In the genomic region with DNA sequence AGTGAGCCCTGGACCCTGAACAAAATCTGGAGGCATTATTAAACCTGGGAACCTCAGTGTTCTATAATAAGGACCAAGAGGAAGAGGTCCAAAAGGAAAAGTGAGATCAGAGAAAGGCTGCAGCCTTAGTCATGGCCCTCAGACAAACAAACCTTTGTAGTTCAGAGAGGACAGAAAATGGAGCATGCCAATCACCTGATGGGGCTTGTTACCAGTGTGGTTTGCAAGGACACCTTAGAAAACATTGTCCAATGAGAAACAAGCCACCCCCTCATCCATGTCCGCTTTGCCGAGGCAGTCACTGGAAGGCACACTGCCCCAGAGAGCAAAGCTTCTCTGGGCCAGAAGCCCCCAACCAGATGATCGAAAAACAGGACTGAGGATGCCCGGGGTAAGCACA, we compare ENCODE assay signal across 24 cellular contexts.
"Had no signal": no experiment of that assay in that cellular context is flagged by ENCODE, and none has a peak within 500 bp of the region (broad histone marks: within the 10 kb centered on the region; RNA-seq: fewer than 3 reads in every experiment).

No MANE protein-coding gene starts in this region.

- H3K4me2 ChIP-seq: hepatocyte had no signal

- H3K4me1 ChIP-seq: left lung, lower lobe of right lung, right atrium auricular region, spleen, suprapubic skin, tibial artery, uterus had no signal

- H3K27me3 Mint-ChIP-seq: naive thymus-derived CD4-positive, alpha-beta T cell; natural killer cell treated with Interleukin-12 subunit alpha and Interleukin-12 subunit beta and Interleukin-15 and Interleukin-18, amount 100 ng/mL, for 72 hours; progenitor cell of endocrine pancreas; stimulated activated naive CD8-positive, alpha-beta T cell treated with anti-CD3 and anti-CD28 coated beads, Interleukin-15, Interleukin-2, amounts not matched to agents 100 ng/mL and 50 ng/mL, for 24 hours; type B pancreatic cell had no signal

- H3K9me3 Mint-ChIP-seq: natural killer cell treated with Interleukin-12 subunit alpha and Interleukin-12 subunit beta and Interleukin-15 and Interleukin-18, amount 100 ng/mL, for 72 hours; type B pancreatic cell had no signal

- H3K79me2 ChIP-seq: hepatocyte had no signal

- DNase-seq: kidney glomerular epithelial cell; left colon; left lung; lower lobe of right lung; midbrain; mucosa of descending colon; naive thymus-derived CD4-positive, alpha-beta T cell; ovary; spleen; stimulated activated CD4-positive, alpha-beta T cell treated with anti-CD3 and anti-CD28 coated beads, Interleukin-4, amount 100 ng/mL, for 24 hours; stimulated activated naive CD4-positive, alpha-beta T cell; tibial artery; uterus had no signal

- H3K27me3 ChIP-seq: hepatocyte, left lung, ovary, right atrium auricular region, spleen, suprapubic skin, tibial artery, uterus had no signal

- H3K4me1 Mint-ChIP-seq: naive thymus-derived CD4-positive, alpha-beta T cell; stimulated activated effector memory CD8-positive, alpha-beta T cell treated with anti-CD3 and anti-CD28 coated beads, Interleukin-12 subunit alpha, Interleukin-12 subunit beta, amount 100 ng/mL, for 72 hours had no signal

- ATAC-seq: left colon; left lung; lower lobe of right lung; mucosa of descending colon; naive thymus-derived CD4-positive, alpha-beta T cell; natural killer cell treated with Interleukin-12 subunit alpha and Interleukin-12 subunit beta and Interleukin-15 and Interleukin-18, amount 100 ng/mL, for 72 hours; sciatic nerve; stimulated activated effector memory CD8-positive, alpha-beta T cell treated with anti-CD3 and anti-CD28 coated beads, Interleukin-12 subunit alpha, Interleukin-12 subunit beta, amount 100 ng/mL, for 72 hours had no signal

- H3K36me3 Mint-ChIP-seq: naive thymus-derived CD4-positive, alpha-beta T cell; stimulated activated effector memory CD8-positive, alpha-beta T cell treated with anti-CD3 and anti-CD28 coated beads, Interleukin-12 subunit alpha, Interleukin-12 subunit beta, amount 100 ng/mL, for 72 hours; type B pancreatic cell had no signal

- H3K27ac Mint-ChIP-seq: naive thymus-derived CD4-positive, alpha-beta T cell; natural killer cell treated with Interleukin-12 subunit alpha and Interleukin-12 subunit beta and Interleukin-15 and Interleukin-18, amount 100 ng/mL, for 72 hours; progenitor cell of endocrine pancreas; stimulated activated effector memory CD8-positive, alpha-beta T cell treated with anti-CD3 and anti-CD28 coated beads, Interleukin-12 subunit alpha, Interleukin-12 subunit beta, amount 100 ng/mL, for 72 hours; stimulated activated naive CD8-positive, alpha-beta T cell treated with anti-CD3 and anti-CD28 coated beads, Interleukin-15, Interleukin-2, amounts not matched to agents 100 ng/mL and 50 ng/mL, for 24 hours; type B pancreatic cell had no signal

- H3K27ac ChIP-seq: hepatocyte, left lung, lower lobe of right lung, ovary, right atrium auricular region, skin epidermis, spleen, suprapubic skin, thoracic aorta, tibial artery, uterus had no signal

- H3K9me3 ChIP-seq: lower lobe of right lung, uterus had no signal

- H3K4me3 ChIP-seq: hepatocyte, left lung, lower lobe of right lung, mucosa of descending colon, ovary, right atrium auricular region, skin epidermis, spleen, suprapubic skin, thoracic aorta, tibial artery, uterus had no signal

- H3K4me3 Mint-ChIP-seq: naive thymus-derived CD4-positive, alpha-beta T cell; natural killer cell treated with Interleukin-12 subunit alpha and Interleukin-12 subunit beta and Interleukin-15 and Interleukin-18, amount 100 ng/mL, for 72 hours; stimulated activated effector memory CD8-positive, alpha-beta T cell treated with anti-CD3 and anti-CD28 coated beads, Interleukin-12 subunit alpha, Interleukin-12 subunit beta, amount 100 ng/mL, for 72 hours; stimulated activated naive CD8-positive, alpha-beta T cell treated with anti-CD3 and anti-CD28 coated beads, Interleukin-15, Interleukin-2, amounts not matched to agents 100 ng/mL and 50 ng/mL, for 24 hours; type B pancreatic cell had no signal

- H3K36me3 ChIP-seq: left lung, lower lobe of right lung, ovary, right atrium auricular region, spleen, suprapubic skin, thoracic aorta, tibial artery, uterus had no signal

- H2AFZ ChIP-seq: hepatocyte had no signal
